Comparison of ENCODE assay signal across 8 cellular contexts in genomic region chr11:86291466-86292262, GRCh38. TPM values are rescaled to one million over a fixed set of nuclear protein-coding genes. Genes with fewer than 3 reads are reported as not detected.
A peak's percentile ranks its signal among the peaks of the same experiment; 100 is the strongest.
DNase-seq lines count a peak whose midpoint lies in the region; ATAC-seq and TF ChIP-seq lines count a peak whose summit lies in the region.

No MANE protein-coding gene starts in this region.

- peak; percentile 24 to 80 for DNase-seq in NCI-H446 (lab: John Stamatoyannopoulos, UW)
- DNase-seq in activated CD4-positive, alpha-beta T cell treated with anti-CD3 and anti-CD28 coated beads, Interleukin-2, amount 50 U/mL, for 4 hours = peak; percentile 69 to 72
- peak; percentile 42 to 56 (median 54) for DNase-seq in effector memory CD8-positive, alpha-beta T cell
- DNase-seq in myocyte (ENCODE audit: low read depth) = peak; percentile 57
- DNase-seq in stimulated activated naive CD4-positive, alpha-beta T cell (lab: John Stamatoyannopoulos, UW) = peak; percentile 15 to 62 (median 40)

- peak overlapping the region in 1 of 2 donors; percentile 35 for H3K27ac Mint-ChIP-seq in effector memory CD8-positive, alpha-beta T cell

- no peaks in the 10 kb centered on the region for H3K36me3 Mint-ChIP-seq in effector memory CD8-positive, alpha-beta T cell (ENCODE audit: insufficient read depth)

- ATAC-seq in GM21723 (IDR thresholded peaks at IDR 0.05; ENCODE audit: unreplicated experiment) = peak; percentile 31
- ATAC-seq in effector memory CD8-positive, alpha-beta T cell (replicated peaks) = peak; percentile 23
- no peak for ATAC-seq in GM19023 (IDR thresholded peaks at IDR 0.05; ENCODE audit: unreplicated experiment)

- H3K4me3 Mint-ChIP-seq in effector memory CD8-positive, alpha-beta T cell = no peak overlapping the region

- H3K4me1 Mint-ChIP-seq in effector memory CD8-positive, alpha-beta T cell (ENCODE audit: low read depth in 2 of 2) = peaks cover 15 to 19% of the 10 kb centered on the region in 2 donors

- H3K27ac ChIP-seq in C4-2B = no peak overlapping the region

- TF ChIP-seq CTCF in C4-2B (conservative IDR thresholded peaks at IDR 0.05) = peak; percentile 85

- no peaks in the 10 kb centered on the region for H3K27me3 Mint-ChIP-seq in effector memory CD8-positive, alpha-beta T cell

- no peaks in the 10 kb centered on the region for H3K9me3 Mint-ChIP-seq in effector memory CD8-positive, alpha-beta T cell

RNA-seq across cellular contexts. Expression of gene HIKESHI, which starts 10.4 kb away (rescaled TPM):
- 59.1 and 64.2 TPM in 2 replicates for total RNA-seq in myocyte
- 58.0 TPM for polyA plus RNA-seq in myocyte (2012)

RNA-seq across cellular contexts. Expression of gene EED, which starts 47.1 kb away (rescaled TPM):
- 15.8 and 16.3 TPM in 2 replicates for total RNA-seq in myocyte
- polyA plus RNA-seq in myocyte (2012) = 14.7 TPM
